ENCODE assay signal across 18 cellular contexts in genomic region chr5:38423536-38424178, GRCh38.
DNase-seq lines count a peak whose midpoint lies in the region; ATAC-seq and TF ChIP-seq lines count a peak whose summit lies in the region.
"Had no signal": no experiment of that assay in that cellular context is flagged by ENCODE, and none has a peak within 500 bp of the region (broad histone marks: within the 10 kb centered on the region; RNA-seq: fewer than 3 reads in every experiment).

No MANE protein-coding gene starts in this region.

- DNase-seq in DMS 273 (lab: John Stamatoyannopoulos, UW; ENCODE audit: unreplicated experiment) (peak; percentile 98), NCI-H1694 (lab: John Stamatoyannopoulos, UW) (peak; percentile 26), SK-N-DZ (ENCODE audit: low spot score) (peak; percentile 83), GM10266 (ENCODE audit: extremely low spot score) (no peak), OCI-M1 (lab: John Stamatoyannopoulos, UW) (no peak)
- DNase-seq in activated naive CD4-positive, alpha-beta T cell treated with Interleukin-2 at 50 U/mL for 16 hours, result no peak
- DNase-seq: DMS153, EL, H7, Kasumi-1, NCI-H1105 treated with DMSO at 0.1 percent for 48 hours, NCI-H1930, NCI-H510A treated with DMSO at 0.1 percent for 48 hours, PC-3 had no signal

- peaks cover 3% of the 10 kb centered on the region for H3K27me3 Mint-ChIP-seq in nephron (ENCODE audit: low read depth)

- H3K4me3 Mint-ChIP-seq in nephron, result no peak overlapping the region
- H3K4me3 Mint-ChIP-seq: IgD-negative memory B cell had no signal

- no peak for ATAC-seq in GM19351 (IDR thresholded peaks at IDR 0.05; ENCODE audit: unreplicated experiment)

- H3K27ac Mint-ChIP-seq in nephron, result peak overlapping the region; percentile 6 to 66 (median 61)
- H3K27ac Mint-ChIP-seq: CD14-positive monocyte, IgD-negative memory B cell had no signal

- TF ChIP-seq CTCF in nephron (IDR thresholded peaks at IDR 0.05; ENCODE audit: unreplicated experiment in 3 of 3) (no peak), GM10266 (IDR thresholded peaks at IDR 0.05; ENCODE audit: control insufficient read depth, insufficient read depth, low read depth, missing control alignments) (no peak)

- H3K4me1 Mint-ChIP-seq in nephron, result peaks cover 22% of the 10 kb centered on the region
- H3K4me1 Mint-ChIP-seq: CD14-positive monocyte, IgD-negative memory B cell had no signal

- no peaks in the 10 kb centered on the region for H3K36me3 Mint-ChIP-seq in nephron (ENCODE audit: low read depth)
- H3K36me3 Mint-ChIP-seq: CD14-positive monocyte, IgD-negative memory B cell had no signal

- H3K9me3 Mint-ChIP-seq in nephron, result no peaks in the 10 kb centered on the region
- H3K9me3 Mint-ChIP-seq: IgD-negative memory B cell had no signal

Comparison
In these comparisons a context has a peak if more than half of its experiments do, and no peak if none do; other contexts are left out.
1. DNase-seq: peak in DMS 273 (single experiment), NCI-H1694 (single experiment) and SK-N-DZ (single experiment); none in activated naive CD4-positive, alpha-beta T cell treated with Interleukin-2 at 50 U/mL for 16 hours (single experiment), GM10266 (single experiment) and OCI-M1 (single experiment).